In genomic region chr1:150889650-150890416, GRCh38 we compare ENCODE assay signal across 1 cellular context.
TF ChIP-seq lines count a peak whose summit lies in the region.

No MANE protein-coding gene starts in this region.

TF ChIP-seq in GM12878, 131 proteins besides CTCF, POLR2A, EP300 and RAD21:
- TF ChIP-seq MEF2B (IDR thresholded peaks at IDR 0.05; ENCODE audit: partially characterized antibody, poor library complexity, severe bottlenecking): peak; percentile 73
- peak; percentile 10; the same call in 1 of the 2 replicates for TF ChIP-seq JUNB (IDR thresholded peaks at IDR 0.05)
- TF ChIP-seq IRF4 (IDR thresholded peaks at IDR 0.05; ENCODE audit: low read depth, low read length): no peak
- peak; percentile 90 for TF ChIP-seq RUNX3 (IDR thresholded peaks at IDR 0.05; ENCODE audit: low read length)
- no peak for TF ChIP-seq STAT3 (IDR thresholded peaks at IDR 0.05; ENCODE audit: low read depth, low read length)
- TF ChIP-seq POLR2AphosphoS2 (IDR thresholded peaks at IDR 0.05; ENCODE audit: low read depth, low read length): no peak
- peak; percentile 51; the same call in 1 of the 2 replicates for TF ChIP-seq HSF1 (IDR thresholded peaks at IDR 0.05; ENCODE audit: low read depth, low read length)
- peak; percentile 76; the same call in 1 of the 2 replicates for TF ChIP-seq MEF2A (IDR thresholded peaks at IDR 0.05; ENCODE audit: insufficient read depth, low read depth, low read length)
- TF ChIP-seq BACH1 (IDR thresholded peaks at IDR 0.05; ENCODE audit: borderline replicate concordance): no peak
- peak; percentile 44; the same call in 1 of the 2 replicates for TF ChIP-seq ATF2 (IDR thresholded peaks at IDR 0.05; ENCODE audit: low read length)
- no peak for TF ChIP-seq FOXK2 (IDR thresholded peaks at IDR 0.05)
- TF ChIP-seq TCF12 (IDR thresholded peaks at IDR 0.05; ENCODE audit: low read depth, low read length): no peak
- TF ChIP-seq IKZF2 (IDR thresholded peaks at IDR 0.05): peak; percentile 39 to 42; a peak in 3 of 4 replicates
- TF ChIP-seq NBN (IDR thresholded peaks at IDR 0.05): no peak
- no peak for TF ChIP-seq ZBTB11 (CRISPR knock-in tag; IDR thresholded peaks at IDR 0.05)
- no peak for TF ChIP-seq BRCA1 (IDR thresholded peaks at IDR 0.05; ENCODE audit: low read depth, low read length)
- TF ChIP-seq NFIC (IDR thresholded peaks at IDR 0.05; ENCODE audit: low read depth, low read length): peak; percentile 40; the same call in 1 of the 2 replicates
- TF ChIP-seq MTA2 (IDR thresholded peaks at IDR 0.05; ENCODE audit: low read depth): peak; percentile 58
- no peak for TF ChIP-seq ZZZ3 (IDR thresholded peaks at IDR 0.05; ENCODE audit: control insufficient read depth, insufficient read length, low read depth)
